In genomic region chr3:15797600-15798303, GRCh38 we compare ENCODE assay signal across 8 cellular contexts. TPM values are rescaled to one million over a fixed set of nuclear protein-coding genes. Genes with fewer than 3 reads are reported as not detected.
A peak's percentile ranks its signal among the peaks of the same experiment; 100 is the strongest.
DNase-seq lines count a peak whose midpoint lies in the region; ATAC-seq, FAIRE-seq and TF ChIP-seq lines count a peak whose summit lies in the region.

ANKRD28 (minus strand) TSS chr3:15797979; CDS start chr3:15796521, 1,458 bp downstream.

- H3K36me3 ChIP-seq in KOPT-K1 (ENCODE audit: insufficient read depth, low read length) (peaks cover 11% of the 10 kb centered on the region; the same call in 1 of the 2 replicates), mucosa of descending colon (ENCODE audit: low read depth) (no peaks in the 10 kb centered on the region)

- POLR2A ChIA-PET in A549 (lab: Yijun Ruan, JAX) = interaction anchor here (0.6 to 2.4 kb wide), 11 partner anchors 10 to 467 kb away, joined by 3 to 10 read pairs (median 4); partner anchors contain the start of genes BTD, DPH3, HACL1 and OXNAD1

- FAIRE-seq in A549 (lab: Jason Lieb, UNC) (peak; percentile 88), TTC549 (lab: Jason Lieb, UNC) (peak; percentile 98)

- DNase-seq in A549 (ENCODE audit: low read depth in 1 of 2, low spot score in 1 of 2) = peak; percentile 45 to 89
- DNase-seq in erythroblast (lab: John Stamatoyannopoulos, UW) = peak; percentile 50 to 64
- DNase-seq in mucosa of descending colon = peak in 1 of 3 donors; percentile 21
- no peak for DNase-seq in ureter (ENCODE audit: low spot score)
- no peak for DNase-seq in OCI-M2 (lab: John Stamatoyannopoulos, UW; ENCODE audit: unreplicated experiment)

- TF ChIP-seq CTCF in A549 (IDR thresholded peaks at IDR 0.05) (no peak), GM12874 (IDR thresholded peaks at IDR 0.05; ENCODE audit: insufficient read depth, low read depth, low read length) (0 out of 2 replicates have a peak, but pooled peaks have one; percentile 13), mucosa of descending colon (IDR thresholded peaks at IDR 0.05) (no peak)

- CTCF ChIA-PET in A549 (lab: Yijun Ruan, JAX) = interaction anchor here (0.7 to 2.1 kb wide), 9 partner anchors 10 to 187 kb away, joined by 3 to 12 read pairs (median 3); no protein-coding TSS in a partner anchor

- H3K4me3 ChIP-seq in A549 (peak within 1 kb of the TSS; percentile 45), mucosa of descending colon (no peak within 1 kb of the TSS)

- peak within 1 kb of the TSS; percentile 87 for H3K4me2 ChIP-seq in A549

- no peaks in the 10 kb centered on the region for H3K9me3 ChIP-seq in A549
- H3K9me3 ChIP-seq in KOPT-K1 (ENCODE audit: insufficient read depth, low read length, poor library complexity, severe bottlenecking) = no peaks in the 10 kb centered on the region
- H3K9me3 ChIP-seq in mucosa of descending colon = no peaks in the 10 kb centered on the region

- TF ChIP-seq EP300 in A549 (IDR thresholded peaks at IDR 0.05) = peak; percentile 35 to 70; a peak in 3 of 5 replicates

- H3K27ac ChIP-seq in A549 (peak within 1 kb of the TSS; percentile 89 to 92), KOPT-K1 (ENCODE audit: low read depth, low read length, poor library complexity, severe bottlenecking) (peak within 1 kb of the TSS; percentile 100)

- 0% methylated on average over 6 of the region's 6 CpGs for WGBS in A549 (ENCODE audit: missing lambda C conversion rate)

- intact Hi-C loops in mucosa of descending colon (cut with DNase I, micrococcal nuclease) = no loop called here

- peak; percentile 20 to 48; a peak in 4 of 5 replicates for TF ChIP-seq RAD21 in A549 (conservative IDR thresholded peaks at IDR 0.05 in 1 of 2, IDR thresholded peaks at IDR 0.05 in 1 of 2)

- H3K4me1 ChIP-seq in A549 = peaks cover 45% of the 10 kb centered on the region
- H3K4me1 ChIP-seq in mucosa of descending colon (ENCODE audit: low read depth) = peaks cover 19% of the 10 kb centered on the region

- no peak for TF ChIP-seq POLR2A in A549 (IDR thresholded peaks at IDR 0.05; ENCODE audit: low read length)
- TF ChIP-seq POLR2A in erythroblast (IDR thresholded peaks at IDR 0.05; ENCODE audit: low read length) = peak; percentile 70

- ATAC-seq in A549 (peak; percentile 90), mucosa of descending colon (peak; percentile 81)

TF ChIP-seq in A549, 52 proteins besides CTCF, POLR2A, EP300 and RAD21:
- no peak for TF ChIP-seq USF2 (IDR thresholded peaks at IDR 0.05)
- TF ChIP-seq NFE2L2 (conservative IDR thresholded peaks at IDR 0.05; ENCODE audit: low read length) = no peak
- peak; percentile 54 for TF ChIP-seq MAFK (IDR thresholded peaks at IDR 0.05; ENCODE audit: partially characterized antibody)
- no peak for TF ChIP-seq ZFP36 (IDR thresholded peaks at IDR 0.05; ENCODE audit: borderline replicate concordance, partially characterized antibody)
- peak; percentile 79; the same call in 1 of the 2 replicates for TF ChIP-seq GATA3 (IDR thresholded peaks at IDR 0.05; ENCODE audit: borderline replicate concordance)
- TF ChIP-seq BCL3 (IDR thresholded peaks at IDR 0.05) = no peak; the same call in 2 of the 3 replicates
- TF ChIP-seq HES2 (IDR thresholded peaks at IDR 0.05) = no peak
- TF ChIP-seq, protein P1, sequence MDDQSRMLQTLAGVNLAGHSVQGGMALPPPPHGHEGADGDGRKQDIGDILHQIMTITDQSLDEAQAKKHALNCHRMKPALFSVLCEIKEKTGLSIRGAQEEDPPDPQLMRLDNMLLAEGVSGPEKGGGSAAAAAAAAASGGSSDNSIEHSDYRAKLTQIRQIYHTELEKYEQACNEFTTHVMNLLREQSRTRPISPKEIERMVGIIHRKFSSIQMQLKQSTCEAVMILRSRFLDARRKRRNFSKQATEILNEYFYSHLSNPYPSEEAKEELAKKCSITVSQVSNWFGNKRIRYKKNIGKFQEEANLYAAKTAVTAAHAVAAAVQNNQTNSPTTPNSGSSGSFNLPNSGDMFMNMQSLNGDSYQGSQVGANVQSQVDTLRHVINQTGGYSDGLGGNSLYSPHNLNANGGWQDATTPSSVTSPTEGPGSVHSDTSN (IDR thresholded peaks at IDR 0.05) = 0 out of 2 replicates have a peak, but pooled peaks have one; percentile 49
- TF ChIP-seq FOSL2 (IDR thresholded peaks at IDR 0.05) = no peak; the same call in 1 of the 2 replicates
- TF ChIP-seq FOSL2 (CRISPR knock-in tag; IDR thresholded peaks at IDR 0.05) = peak; percentile 81
- peak; percentile 86 for TF ChIP-seq JUNB (IDR thresholded peaks at IDR 0.05)
- TF ChIP-seq CEBPB (IDR thresholded peaks at IDR 0.05) = peak in 1 of 2 experiments; percentile 56; a peak in 2 of 4 replicates
- peak; percentile 37; the same call in 1 of the 2 replicates for TF ChIP-seq MAX (IDR thresholded peaks at IDR 0.05)
- peak; percentile 61 to 65; a peak in 2 of 5 replicates for TF ChIP-seq JUN (IDR thresholded peaks at IDR 0.05)

RNA-seq across cellular contexts. Expression of gene ANKRD28, which starts in this region (rescaled TPM):
- polyA plus RNA-seq in A549 (2011; rRNA removed) = 72.0 and 73.2 TPM in 2 replicates
- polyA plus RNA-seq in A549 (2012; cell fraction: cytosol; rRNA removed) = 20.7 and 25.2 TPM in 2 replicates
- 24.7 and 33.9 TPM in 2 replicates for polyA plus RNA-seq in A549 (2012; cell fraction: nucleus; rRNA removed)
- polyA plus RNA-seq in A549 (2017; fragmentation: RNase III; extraction: RNeasy Plus Mini Kit Qiagen cat#74134 plus additional on column Dnase treatment) = 29.4 to 31.2 TPM (median 29.9 TPM) in 3 replicates
- polyA minus RNA-seq in A549 (2011; rRNA and poly(A)+ RNA removed) = 91.7 and 93.3 TPM in 2 replicates
- total RNA-seq in mucosa of descending colon = 10 to 100 TPM; 50.5 to 57.3 (median 55.3) TPM
- 62.4 TPM for total RNA-seq in ureter

Comparison
In these comparisons a context has a peak if more than half of its experiments do, and no peak if none do; other contexts are left out.
1. DNase-seq: peak in A549 (2 of 2) and erythroblast (2 of 2); none in ureter (single experiment) and OCI-M2 (single experiment).